In the genomic region with DNA sequence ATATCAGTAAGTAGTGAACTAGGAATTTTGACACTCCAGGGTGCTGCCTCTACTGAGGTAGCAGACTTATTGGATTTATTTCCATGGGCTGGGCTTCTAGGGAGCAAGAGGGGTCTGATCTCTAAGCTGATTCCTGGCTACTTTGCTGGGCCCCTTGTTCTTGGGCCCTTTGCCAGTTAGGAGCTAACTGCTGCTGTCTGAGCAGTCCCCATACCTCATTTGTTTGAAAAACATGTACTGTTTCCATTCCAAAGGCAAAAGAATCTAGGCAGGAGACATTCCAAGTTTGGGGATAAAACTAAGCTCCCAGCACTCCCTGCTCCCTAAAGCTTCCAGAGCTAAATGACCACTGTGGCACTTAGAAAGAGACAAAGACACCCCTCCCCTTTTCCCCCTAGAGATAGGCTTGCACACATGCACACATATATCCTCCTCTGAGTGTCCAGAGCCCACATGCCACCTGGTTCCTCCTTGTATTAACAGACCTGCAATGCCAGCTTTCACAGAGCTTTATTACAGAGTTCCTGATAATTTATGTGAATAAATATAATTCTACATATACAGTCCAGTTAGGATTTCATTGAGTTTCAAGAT, we compare ENCODE assay signal across 12 cellular contexts. TPM values are rescaled to one million over a fixed set of nuclear protein-coding genes. Genes with fewer than 3 reads are reported as not detected.
DNase-seq lines count a peak whose midpoint lies in the region; ATAC-seq and TF ChIP-seq lines count a peak whose summit lies in the region.
"Had no signal": no experiment of that assay in that cellular context is flagged by ENCODE, and none has a peak within 500 bp of the region (broad histone marks: within the 10 kb centered on the region; RNA-seq: fewer than 3 reads in every experiment).

No MANE protein-coding gene starts in this region.

- no peak overlapping the region for H3K27ac ChIP-seq in HEK293 (ENCODE audit: extremely low read depth, low read depth, low read length)
- H3K27ac ChIP-seq: BLaER1 had no signal

- peaks cover 0 to 21% of the 10 kb centered on the region in 2 experiments; a peak in 1 of 3 replicates for H3K36me3 ChIP-seq in HEK293 (ENCODE audit: control insufficient read depth in 2 of 2, insufficient read depth in 1 of 2, low read length in 2 of 2)

- no peaks in the 10 kb centered on the region for H3K9me3 Mint-ChIP-seq in activated naive CD8-positive, alpha-beta T cell treated with anti-CD3 and anti-CD28 coated beads, Interleukin-2, amount 10 ng/mL, durations not matched to agents 7 days and 5 days
- H3K9me3 Mint-ChIP-seq in naive thymus-derived CD8-positive, alpha-beta T cell = no peaks in the 10 kb centered on the region
- H3K9me3 Mint-ChIP-seq: T-helper 2 cell treated with Interferon-gamma antibody and Interleukin-4, amounts not matched to agents 5 μg/mL and 100 μg/mL, for 36 hours had no signal

- no peak overlapping the region for H3K4me3 Mint-ChIP-seq in activated naive CD8-positive, alpha-beta T cell treated with anti-CD3 and anti-CD28 coated beads, Interleukin-2, amount 10 ng/mL, durations not matched to agents 7 days and 5 days
- no peak overlapping the region for H3K4me3 Mint-ChIP-seq in naive thymus-derived CD8-positive, alpha-beta T cell
- H3K4me3 Mint-ChIP-seq: T-helper 2 cell treated with Interferon-gamma antibody and Interleukin-4, amounts not matched to agents 5 μg/mL and 100 μg/mL, for 36 hours had no signal

- H3K36me3 Mint-ChIP-seq in activated naive CD8-positive, alpha-beta T cell treated with anti-CD3 and anti-CD28 coated beads, Interleukin-2, amount 10 ng/mL, durations not matched to agents 7 days and 5 days = peaks cover 34% of the 10 kb centered on the region
- H3K36me3 Mint-ChIP-seq in naive thymus-derived CD8-positive, alpha-beta T cell = peaks cover 0 to 49% (median 3%) of the 10 kb centered on the region in 3 donors

- CTCF ChIA-PET in HEK293 (lab: Yijun Ruan, JAX) = interaction anchor here (0.6 to 15.3 kb wide), 33 partner anchors 8 to 464 kb away, joined by 3 to 589 read pairs (median 6); a partner anchor contains a TSS

- H3K4me1 Mint-ChIP-seq in activated naive CD8-positive, alpha-beta T cell treated with anti-CD3 and anti-CD28 coated beads, Interleukin-2, amount 10 ng/mL, durations not matched to agents 7 days and 5 days = peaks cover 32% of the 10 kb centered on the region
- H3K4me1 Mint-ChIP-seq in naive thymus-derived CD8-positive, alpha-beta T cell = peaks cover 34 to 60% (median 54%) of the 10 kb centered on the region in 4 donors

- ATAC-seq in activated naive CD8-positive, alpha-beta T cell treated with anti-CD3 and anti-CD28 coated beads, Interleukin-2, amount 10 ng/mL, durations not matched to agents 7 days and 5 days (ENCODE audit: low read depth) = no peak
- no peak for ATAC-seq in naive thymus-derived CD8-positive, alpha-beta T cell

- H3K4me1 ChIP-seq in HEK293 (ENCODE audit: control insufficient read depth, insufficient read depth, low read length) = peaks cover 4% of the 10 kb centered on the region; the same call in 1 of the 2 replicates
- H3K4me1 ChIP-seq: parathyroid adenoma had no signal

- H3K27ac Mint-ChIP-seq in activated naive CD8-positive, alpha-beta T cell treated with anti-CD3 and anti-CD28 coated beads, Interleukin-2, amount 10 ng/mL, durations not matched to agents 7 days and 5 days = peak overlapping the region; percentile 43
- H3K27ac Mint-ChIP-seq in naive thymus-derived CD8-positive, alpha-beta T cell = peak overlapping the region; percentile 36 to 88 (median 78)
- H3K27ac Mint-ChIP-seq: T-helper 2 cell treated with Interferon-gamma antibody and Interleukin-4, amounts not matched to agents 5 μg/mL and 100 μg/mL, for 36 hours had no signal

- H3K27me3 Mint-ChIP-seq in activated naive CD8-positive, alpha-beta T cell treated with anti-CD3 and anti-CD28 coated beads, Interleukin-2, amount 10 ng/mL, durations not matched to agents 7 days and 5 days = no peaks in the 10 kb centered on the region
- no peaks in the 10 kb centered on the region for H3K27me3 Mint-ChIP-seq in naive thymus-derived CD8-positive, alpha-beta T cell

- H3K4me3 ChIP-seq in HEK293 (ENCODE audit: low read depth, low read length) = no peak overlapping the region
- H3K4me3 ChIP-seq: BLaER1 had no signal

- no peaks in the 10 kb centered on the region for H3K9me3 ChIP-seq in HEK293 (ENCODE audit: control insufficient read depth, insufficient read depth, low read depth, low read length)
- H3K9me3 ChIP-seq: BLaER1 had no signal

- POLR2A ChIA-PET in HEK293 (lab: Yijun Ruan, JAX) = interaction anchor here (1.8 to 2.7 kb wide), 2 partner anchors 217 to 231 kb away, joined by 8 to 19 read pairs; a partner anchor contains a TSS
- POLR2A ChIA-PET in activated naive CD8-positive, alpha-beta T cell treated with anti-CD3 and anti-CD28 coated beads, Interleukin-2, amount 10 ng/mL, durations not matched to agents 7 days and 5 days (lab: Charles Lee) = interaction anchor here (0.9 to 3.9 kb wide), 5 partner anchors 144 to 231 kb away, joined by 3 to 40 read pairs (median 5); a partner anchor contains a TSS
- POLR2A ChIA-PET in naive thymus-derived CD8-positive, alpha-beta T cell (lab: Charles Lee) = interaction anchor here (0.6 to 4.9 kb wide), 12 partner anchors 14 to 263 kb away, joined by 3 to 70 read pairs (median 4); a partner anchor contains a TSS

- DNase-seq in AG08396 (ENCODE audit: low spot score) (peak; percentile 13), hypothalamus (lab: John Stamatoyannopoulos, UW) (no peak), hepatic stellate cell (ENCODE audit: low spot score) (no peak)
- DNase-seq in activated naive CD8-positive, alpha-beta T cell treated with anti-CD3 and anti-CD28 coated beads, Interleukin-2, amount 10 ng/mL, durations not matched to agents 7 days and 5 days = no peak
- no peak for DNase-seq in naive thymus-derived CD8-positive, alpha-beta T cell
- DNase-seq in activated CD4-positive, CD25-positive, alpha-beta regulatory T cell treated with anti-CD3 and anti-CD28 coated beads, Interleukin-2, amount 50 U/mL, for 72 hours = no peak
- no peak for DNase-seq in activated CD4-positive, alpha-beta T cell treated with anti-CD3 and anti-CD28 coated beads for 1 hour
- DNase-seq: left ventricle myocardium superior had no signal

- no peak for TF ChIP-seq CTCF in HEK293 (tag by site-specific recombination; IDR thresholded peaks at IDR 0.05)

TF ChIP-seq in HEK293, 187 proteins besides CTCF, POLR2A, EP300 and RAD21:
- 0 out of 2 replicates have a peak, but pooled peaks have one; percentile 18 for TF ChIP-seq ZBTB48 (tag by site-specific recombination; IDR thresholded peaks at IDR 0.05)
- TF ChIP-seq ZNF274 (IDR thresholded peaks at IDR 0.05; ENCODE audit: low read length) = no peak
- TF ChIP-seq ZNF274 (tag by site-specific recombination; IDR thresholded peaks at IDR 0.05; ENCODE audit: borderline replicate concordance) = no peak
- peak; percentile 65 for TF ChIP-seq ZBTB20 (tag by site-specific recombination; IDR thresholded peaks at IDR 0.05)

RNA-seq across cellular contexts. Expression of a gene that starts 22.7 kb away (rescaled TPM):
- 100 to 1,000 TPM; 126 to 130 TPM for total RNA-seq in activated naive CD8-positive, alpha-beta T cell treated with anti-CD3 and anti-CD28 coated beads, Interleukin-2, amount 10 ng/mL, durations not matched to agents 7 days and 5 days
- total RNA-seq in naive thymus-derived CD8-positive, alpha-beta T cell = 10 to 100 TPM; 22.6 to 29.8 TPM
- 10 to 100 TPM; 26.2 to 39.3 (median 27.0) TPM for polyA plus RNA-seq in naive thymus-derived CD8-positive, alpha-beta T cell

Comparison
In these comparisons a context has a peak if more than half of its experiments do, and no peak if none do; other contexts are left out.
1. RNA of a gene that starts 22.7 kb away (total RNA-seq): 126 to 130 TPM in activated naive CD8-positive, alpha-beta T cell treated with anti-CD3 and anti-CD28 coated beads, Interleukin-2, amount 10 ng/mL, durations not matched to agents 7 days and 5 days; 22.6 to 29.8 TPM in naive thymus-derived CD8-positive, alpha-beta T cell; every median in the first group is over 4 times any median in the second.